In genomic region chr10:77318739-77319138, GRCh38 we compare ENCODE assay signal across 26 cellular contexts.
"Had no signal": no experiment of that assay in that cellular context is flagged by ENCODE, and none has a peak within 500 bp of the region (broad histone marks: within the 10 kb centered on the region; RNA-seq: fewer than 3 reads in every experiment).

No MANE protein-coding gene starts in this region.

- H3K4me1 Mint-ChIP-seq: activated CD4-positive, alpha-beta memory T cell treated with anti-CD3 and anti-CD28 coated beads, Interleukin-2, amount 10 ng/mL, durations not matched to agents 7 days and 5 days; activated CD4-positive, alpha-beta T cell treated with anti-CD3 and anti-CD28 coated beads, Interleukin-2, amount 10 ng/mL, durations not matched to agents 24 days and 14 days; activated naive CD4-positive, alpha-beta T cell treated with anti-CD3 and anti-CD28 coated beads, Interleukin-2, amount 10 ng/mL, durations not matched to agents 7 days and 5 days; activated naive CD8-positive, alpha-beta T cell treated with anti-CD3 and anti-CD28 coated beads, Interleukin-2, amount 10 ng/mL, durations not matched to agents 7 days and 5 days; central memory CD8-positive, alpha-beta T cell; naive thymus-derived CD4-positive, alpha-beta T cell had no signal

- H3K27ac ChIP-seq: left lung, pancreas, right atrium auricular region, spleen, testis, upper lobe of left lung, vagina, WERI-Rb-1 had no signal

- FAIRE-seq: pancreas had no signal

- H3K36me3 Mint-ChIP-seq: activated naive CD4-positive, alpha-beta T cell treated with anti-CD3 and anti-CD28 coated beads, Interleukin-2, amount 10 ng/mL, durations not matched to agents 7 days and 5 days; activated naive CD8-positive, alpha-beta T cell treated with anti-CD3 and anti-CD28 coated beads, Interleukin-2, amount 10 ng/mL, durations not matched to agents 7 days and 5 days; naive thymus-derived CD4-positive, alpha-beta T cell had no signal

- H3K4me1 ChIP-seq: left lung, pancreas, right atrium auricular region, spleen, testis, upper lobe of left lung, vagina had no signal

- H3K27me3 Mint-ChIP-seq: activated CD4-positive, alpha-beta memory T cell treated with anti-CD3 and anti-CD28 coated beads, Interleukin-2, amount 10 ng/mL, durations not matched to agents 7 days and 5 days; activated CD4-positive, alpha-beta T cell treated with anti-CD3 and anti-CD28 coated beads, Interleukin-2, amount 10 ng/mL, durations not matched to agents 24 days and 14 days; activated naive CD4-positive, alpha-beta T cell treated with anti-CD3 and anti-CD28 coated beads, Interleukin-2, amount 10 ng/mL, durations not matched to agents 7 days and 5 days; activated T-cell treated with anti-CD3 and anti-CD28 coated beads, Interleukin-2, amount 50 U/mL, for 24 hours had no signal

- H3K9me3 ChIP-seq: esophagus muscularis mucosa, left lung, pancreas, right atrium auricular region, spleen, testis, upper lobe of left lung, vagina had no signal

- H3K27me3 ChIP-seq: esophagus muscularis mucosa, left lung, pancreas, right atrium auricular region, spleen, testis, upper lobe of left lung, vagina had no signal

- DNase-seq: activated CD4-positive, alpha-beta memory T cell treated with anti-CD3 and anti-CD28 coated beads, Interleukin-2, amount 10 ng/mL, durations not matched to agents 7 days and 5 days; activated CD4-positive, alpha-beta T cell treated with anti-CD3 and anti-CD28 coated beads, Interleukin-2, amount 10 ng/mL, durations not matched to agents 24 days and 14 days; activated CD4-positive, CD25-positive, alpha-beta regulatory T cell treated with anti-CD3 and anti-CD28 coated beads, Interleukin-2, amount 50 U/mL, for 72 hours; activated CD8-positive, alpha-beta memory T cell treated with anti-CD3 and anti-CD28 coated beads, Interleukin-2, amount 50 U/mL, for 48 hours; activated gamma-delta T cell; activated naive CD4-positive, alpha-beta T cell treated with anti-CD3 and anti-CD28 coated beads, Interleukin-2, amount 10 ng/mL, durations not matched to agents 7 days and 5 days; activated naive CD8-positive, alpha-beta T cell treated with anti-CD3 and anti-CD28 coated beads, Interleukin-2, amount 10 ng/mL, durations not matched to agents 7 days and 5 days; activated T-cell treated with anti-CD3 and anti-CD28 coated beads, Interleukin-2, amount 50 U/mL, for 24 hours; foreskin melanocyte; left lung; naive thymus-derived CD4-positive, alpha-beta T cell; pancreas; spleen; stimulated activated naive CD4-positive, alpha-beta T cell treated with Interleukin-2 at 50 U/mL for 16 hours; SW 1271; T-helper 9 cell; testis; upper lobe of left lung; WERI-Rb-1 had no signal

- H3K36me3 ChIP-seq: esophagus muscularis mucosa, left lung, pancreas, right atrium auricular region, spleen, upper lobe of left lung, vagina, WERI-Rb-1 had no signal

- H3K9me3 Mint-ChIP-seq: activated CD4-positive, alpha-beta memory T cell treated with anti-CD3 and anti-CD28 coated beads, Interleukin-2, amount 10 ng/mL, durations not matched to agents 7 days and 5 days; activated naive CD8-positive, alpha-beta T cell treated with anti-CD3 and anti-CD28 coated beads, Interleukin-2, amount 10 ng/mL, durations not matched to agents 7 days and 5 days; activated T-cell treated with anti-CD3 and anti-CD28 coated beads, Interleukin-2, amount 50 U/mL, for 24 hours; central memory CD8-positive, alpha-beta T cell; dendritic cell treated with granulocyte-macrophage colony-stimulating factor and Interleukin-4, amounts not matched to agents 40 ng/mL and 50 ng/mL, for 4 days; T-helper 1 cell treated with Interleukin-12 subunit alpha and Interleukin-12 subunit beta and Interleukin-4 antibody, amounts not matched to agents 30 μg/mL and 1 μg/mL, for 36 hours had no signal

- H3K4me3 Mint-ChIP-seq: activated CD4-positive, alpha-beta memory T cell treated with anti-CD3 and anti-CD28 coated beads, Interleukin-2, amount 10 ng/mL, durations not matched to agents 7 days and 5 days; activated CD4-positive, alpha-beta T cell treated with anti-CD3 and anti-CD28 coated beads, Interleukin-2, amount 10 ng/mL, durations not matched to agents 24 days and 14 days; activated naive CD4-positive, alpha-beta T cell treated with anti-CD3 and anti-CD28 coated beads, Interleukin-2, amount 10 ng/mL, durations not matched to agents 7 days and 5 days; activated naive CD8-positive, alpha-beta T cell treated with anti-CD3 and anti-CD28 coated beads, Interleukin-2, amount 10 ng/mL, durations not matched to agents 7 days and 5 days; activated T-cell treated with anti-CD3 and anti-CD28 coated beads, Interleukin-2, amount 50 U/mL, for 24 hours; central memory CD8-positive, alpha-beta T cell; dendritic cell treated with granulocyte-macrophage colony-stimulating factor and Interleukin-4, amounts not matched to agents 40 ng/mL and 50 ng/mL, for 4 days; naive thymus-derived CD4-positive, alpha-beta T cell; T-helper 1 cell treated with Interleukin-12 subunit alpha and Interleukin-12 subunit beta and Interleukin-4 antibody, amounts not matched to agents 30 μg/mL and 1 μg/mL, for 36 hours had no signal

- ATAC-seq: naive thymus-derived CD4-positive, alpha-beta T cell; pancreas had no signal

- H3K27ac Mint-ChIP-seq: activated CD4-positive, alpha-beta memory T cell treated with anti-CD3 and anti-CD28 coated beads, Interleukin-2, amount 10 ng/mL, durations not matched to agents 7 days and 5 days; activated CD4-positive, alpha-beta T cell treated with anti-CD3 and anti-CD28 coated beads, Interleukin-2, amount 10 ng/mL, durations not matched to agents 24 days and 14 days; activated naive CD4-positive, alpha-beta T cell treated with anti-CD3 and anti-CD28 coated beads, Interleukin-2, amount 10 ng/mL, durations not matched to agents 7 days and 5 days; activated naive CD8-positive, alpha-beta T cell treated with anti-CD3 and anti-CD28 coated beads, Interleukin-2, amount 10 ng/mL, durations not matched to agents 7 days and 5 days; activated T-cell treated with anti-CD3 and anti-CD28 coated beads, Interleukin-2, amount 50 U/mL, for 24 hours; dendritic cell treated with granulocyte-macrophage colony-stimulating factor and Interleukin-4, amounts not matched to agents 40 ng/mL and 50 ng/mL, for 4 days; naive thymus-derived CD4-positive, alpha-beta T cell; T-helper 1 cell treated with Interleukin-12 subunit alpha and Interleukin-12 subunit beta and Interleukin-4 antibody, amounts not matched to agents 30 μg/mL and 1 μg/mL, for 36 hours had no signal

- H3K4me3 ChIP-seq: esophagus muscularis mucosa, left lung, lung, pancreas, right atrium auricular region, spleen, testis, upper lobe of left lung, vagina had no signal
